Comparison of ENCODE assay signal across 16 cellular contexts in the genomic region with DNA sequence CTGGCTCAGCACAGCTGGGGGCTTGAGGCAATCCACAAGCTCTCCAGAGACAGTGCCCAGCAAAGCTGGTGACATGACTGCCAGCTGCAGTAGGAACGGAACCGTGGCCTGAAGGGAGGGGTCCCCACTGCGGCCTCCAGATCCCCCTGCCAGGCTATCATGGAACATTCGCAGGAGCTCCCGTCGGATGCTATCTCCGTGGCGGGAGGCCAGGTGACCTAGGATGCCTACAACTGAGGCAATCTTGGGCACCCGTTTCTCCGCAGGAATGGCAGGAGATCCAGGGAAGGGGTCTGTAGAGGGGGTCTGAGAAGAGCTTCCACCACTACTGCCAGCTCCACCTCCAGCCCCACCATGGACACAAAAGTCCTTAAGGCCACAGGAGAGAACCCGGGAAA. TPM values are rescaled to one million over a fixed set of nuclear protein-coding genes. Genes with fewer than 3 reads are reported as not detected.
DNase-seq lines count a peak whose midpoint lies in the region; ATAC-seq and TF ChIP-seq lines count a peak whose summit lies in the region.
"Had no signal": no experiment of that assay in that cellular context is flagged by ENCODE, and none has a peak within 500 bp of the region (broad histone marks: within the 10 kb centered on the region; RNA-seq: fewer than 3 reads in every experiment).

No MANE protein-coding gene starts in this region.

- H3K36me3 Mint-ChIP-seq in nephron (ENCODE audit: low read depth): peaks cover 11% of the 10 kb centered on the region
- H3K36me3 Mint-ChIP-seq in stimulated activated naive B cell treated with anti-CD40 and anti-IgM and Interleukin-4, amounts not matched to agents 10 μg/mL and 1 μg/mL and 100 μg/mL, for 72 hours: peaks cover 20 to 25% of the 10 kb centered on the region in 2 donors

- peaks cover 53% of the 10 kb centered on the region for H3K79me2 ChIP-seq in PC-9 (ENCODE audit: low read depth)

- peaks cover 27% of the 10 kb centered on the region for H3K4me1 Mint-ChIP-seq in nephron
- peaks cover 24 to 61% of the 10 kb centered on the region in 2 donors for H3K4me1 Mint-ChIP-seq in stimulated activated naive B cell treated with anti-CD40 and anti-IgM and Interleukin-4, amounts not matched to agents 10 μg/mL and 1 μg/mL and 100 μg/mL, for 72 hours

- H3F3A ChIP-seq in PC-9 (ENCODE audit: insufficient read depth, low read depth): peaks cover 23% of the 10 kb centered on the region

- H3K4me3 Mint-ChIP-seq in nephron: peak overlapping the region in 2 of 3 experiments; percentile 9 to 24
- H3K4me3 Mint-ChIP-seq in stimulated activated naive B cell treated with anti-CD40 and anti-IgM and Interleukin-4, amounts not matched to agents 10 μg/mL and 1 μg/mL and 100 μg/mL, for 72 hours: no peak overlapping the region
- H3K4me3 Mint-ChIP-seq: CD8-positive, alpha-beta T cell; GM23338; H9 had no signal

- H3K27me3 Mint-ChIP-seq in nephron (ENCODE audit: low read depth): no peaks in the 10 kb centered on the region
- H3K27me3 Mint-ChIP-seq in stimulated activated naive B cell treated with anti-CD40 and anti-IgM and Interleukin-4, amounts not matched to agents 10 μg/mL and 1 μg/mL and 100 μg/mL, for 72 hours: no peaks in the 10 kb centered on the region

- H3K9me3 Mint-ChIP-seq in nephron: no peaks in the 10 kb centered on the region
- no peaks in the 10 kb centered on the region for H3K9me3 Mint-ChIP-seq in stimulated activated naive B cell treated with anti-CD40 and anti-IgM and Interleukin-4, amounts not matched to agents 10 μg/mL and 1 μg/mL and 100 μg/mL, for 72 hours
- H3K9me3 Mint-ChIP-seq: CD8-positive, alpha-beta T cell; H9 had no signal

- no peak overlapping the region for H3K27ac Mint-ChIP-seq in nephron
- H3K27ac Mint-ChIP-seq in stimulated activated naive B cell treated with anti-CD40 and anti-IgM and Interleukin-4, amounts not matched to agents 10 μg/mL and 1 μg/mL and 100 μg/mL, for 72 hours: peak overlapping the region; percentile 62
- H3K27ac Mint-ChIP-seq: CD8-positive, alpha-beta T cell; GM23338 had no signal

- no peaks in the 10 kb centered on the region for H3K9me3 ChIP-seq in BLaER1 treated with 17β-estradiol and CSF1 and Interleukin-3, amounts not matched to agents 10 nM and 100 nM (replicated peaks in 1 of 11)
- H3K9me3 ChIP-seq in NT2/D1 (ENCODE audit: insufficient read depth, low read length) (no peaks in the 10 kb centered on the region), PC-9 (ENCODE audit: insufficient read depth, low read depth) (no peaks in the 10 kb centered on the region)

- no peak for ATAC-seq in stimulated activated naive B cell treated with anti-CD40 and anti-IgM and Interleukin-4, amounts not matched to agents 10 μg/mL and 1 μg/mL and 100 μg/mL, for 72 hours (replicated peaks)
- ATAC-seq in GM18870 (IDR thresholded peaks at IDR 0.05; ENCODE audit: unreplicated experiment) (no peak), GM19324 (IDR thresholded peaks at IDR 0.05; ENCODE audit: low FRiP score, unreplicated experiment) (no peak)
- ATAC-seq: CD8-positive, alpha-beta T cell; GM23338; HCT116 had no signal

- no peak overlapping the region for H3K4me3 ChIP-seq in BLaER1 treated with 17β-estradiol and CSF1 and Interleukin-3, amounts not matched to agents 10 nM and 100 nM
- no peak overlapping the region for H3K4me3 ChIP-seq in NT2/D1 (ENCODE audit: insufficient read length, low read depth)
- H3K4me3 ChIP-seq in PC-9: no peak overlapping the region
- H3K4me3 ChIP-seq: GM23338 had no signal

- peaks cover 34 to 60% (median 46%) of the 10 kb centered on the region in 11 experiments for H3K36me3 ChIP-seq in BLaER1 treated with 17β-estradiol and CSF1 and Interleukin-3, amounts not matched to agents 10 nM and 100 nM
- peaks cover 50% of the 10 kb centered on the region for H3K36me3 ChIP-seq in NT2/D1 (ENCODE audit: insufficient read depth, insufficient read length, low read length)
- H3K36me3 ChIP-seq in PC-9 (ENCODE audit: low read depth): peaks cover 6% of the 10 kb centered on the region; the same call in 1 of the 2 replicates

- DNase-seq in NT2/D1 (ENCODE audit: low read depth, low spot score) (no peak), DMS53 (lab: John Stamatoyannopoulos, UW) (no peak), PC-9 (no peak)
- no peak for DNase-seq in stimulated activated naive B cell treated with anti-CD40 and anti-IgM and Interleukin-4, amounts not matched to agents 10 μg/mL and 1 μg/mL and 100 μg/mL, for 72 hours
- DNase-seq: C1 segment of cervical spinal cord; CD8-positive, alpha-beta T cell; DMS 273 treated with DMSO at 0.1 percent for 48 hours; DMS79 treated with DMSO at 0.1 percent for 48 hours; GF-D8; H9 had no signal

- POLR2A ChIA-PET in PC-9 (lab: Charles Lee; ENCODE audit: unreplicated experiment): interaction anchor here (0.6 kb wide), 1 partner anchor 26 kb away, joined by 3 read pairs; no protein-coding TSS in a partner anchor

- H4K20me1 ChIP-seq in BLaER1 treated with 17β-estradiol and CSF1 and Interleukin-3, amounts not matched to agents 10 nM and 100 nM: peaks cover 11 to 62% (median 38%) of the 10 kb centered on the region in 11 experiments; a peak in 19 of 22 replicates
- peaks cover under 1% of the 10 kb centered on the region; the same call in 1 of the 2 replicates for H4K20me1 ChIP-seq in PC-9 (ENCODE audit: insufficient read depth)

- intact Hi-C loops in PC-9 (cut with micrococcal nuclease; ENCODE audit: unreplicated experiment): loop anchor here (5.0 kb wide), 1 partner anchor 37 kb away; a partner anchor contains a TSS

- H3K27me3 ChIP-seq in BLaER1 treated with 17β-estradiol and CSF1 and Interleukin-3, amounts not matched to agents 10 nM and 100 nM: no peaks in the 10 kb centered on the region
- no peaks in the 10 kb centered on the region for H3K27me3 ChIP-seq in NT2/D1 (ENCODE audit: insufficient read depth, insufficient read length)
- no peaks in the 10 kb centered on the region for H3K27me3 ChIP-seq in PC-9 (ENCODE audit: insufficient read depth, low read depth)

- BruUV-seq in PC-9 (replicated peaks; lab: Mats Ljungman, UMichigan): no TSS peak

- H3K4me2 ChIP-seq in BLaER1 treated with 17β-estradiol and CSF1 and Interleukin-3, amounts not matched to agents 10 nM and 100 nM: no peak overlapping the region
- H3K4me2 ChIP-seq in PC-9: no peak overlapping the region
- H3K4me2 ChIP-seq: GM23338 had no signal

- peak overlapping the region in 1 of 11 experiments; percentile 7; a peak in 1 of 22 replicates for H3K27ac ChIP-seq in BLaER1 treated with 17β-estradiol and CSF1 and Interleukin-3, amounts not matched to agents 10 nM and 100 nM
- no peak overlapping the region for H3K27ac ChIP-seq in PC-9

- peak overlapping the region in 7 of 11 experiments; percentile 2 to 51 (median 39); a peak in 7 of 22 replicates for H3K9ac ChIP-seq in BLaER1 treated with 17β-estradiol and CSF1 and Interleukin-3, amounts not matched to agents 10 nM and 100 nM
- H3K9ac ChIP-seq in NT2/D1 (ENCODE audit: insufficient read length, low read depth): peak overlapping the region; percentile 8

- no peak overlapping the region for H2AFZ ChIP-seq in PC-9
- H2AFZ ChIP-seq: GM23338 had no signal

- CTCF ChIA-PET in PC-9 (lab: Charles Lee): no interaction called here

- no peaks in the 10 kb centered on the region for H3K9me2 ChIP-seq in PC-9 (ENCODE audit: insufficient read depth)

- no peak for TF ChIP-seq CTCF in nephron (IDR thresholded peaks at IDR 0.05; ENCODE audit: unreplicated experiment in 3 of 3)
- no peak for TF ChIP-seq CTCF in PC-9 (conservative IDR thresholded peaks at IDR 0.05)

- H3K4me1 ChIP-seq in BLaER1 treated with 17β-estradiol and CSF1 and Interleukin-3, amounts not matched to agents 10 nM and 100 nM: peaks cover 44 to 61% (median 52%) of the 10 kb centered on the region in 10 experiments
- H3K4me1 ChIP-seq in NT2/D1 (ENCODE audit: insufficient read depth, insufficient read length) (peaks cover 6% of the 10 kb centered on the region), PC-9 (replicated peaks; ENCODE audit: insufficient read depth) (peaks cover 30% of the 10 kb centered on the region)

RNA-seq across cellular contexts. Expression of a gene that starts 2.6 kb away (rescaled TPM):
- total RNA-seq in PC-9 (2021): 478 and 525 TPM in 2 replicates

RNA-seq across cellular contexts. Expression of a gene that starts 4.1 kb away (rescaled TPM):
- 28.2 and 31.5 TPM in 2 replicates for total RNA-seq in PC-9 (2021)

RNA-seq across cellular contexts. Expression of a gene that starts 16.0 kb away (rescaled TPM):
- total RNA-seq in PC-9 (2021): 86.7 and 94.9 TPM in 2 replicates

RNA-seq across cellular contexts. Expression of a gene that starts 16.1 kb away (rescaled TPM):
- total RNA-seq in PC-9 (2021): 19.2 and 51.9 TPM in 2 replicates

RNA-seq across cellular contexts. Expression of a gene that starts 22.5 kb away (rescaled TPM):
- 16.1 and 25.4 TPM in 2 replicates for total RNA-seq in PC-9 (2021)

Comparison
In these comparisons a context has a peak if more than half of its experiments do, and no peak if none do; other contexts are left out.
1. H3K4me3 Mint-ChIP-seq: peak in nephron (2 of 3); none in stimulated activated naive B cell treated with anti-CD40 and anti-IgM and Interleukin-4, amounts not matched to agents 10 μg/mL and 1 μg/mL and 100 μg/mL, for 72 hours (0 of 2).